In the genomic region with DNA sequence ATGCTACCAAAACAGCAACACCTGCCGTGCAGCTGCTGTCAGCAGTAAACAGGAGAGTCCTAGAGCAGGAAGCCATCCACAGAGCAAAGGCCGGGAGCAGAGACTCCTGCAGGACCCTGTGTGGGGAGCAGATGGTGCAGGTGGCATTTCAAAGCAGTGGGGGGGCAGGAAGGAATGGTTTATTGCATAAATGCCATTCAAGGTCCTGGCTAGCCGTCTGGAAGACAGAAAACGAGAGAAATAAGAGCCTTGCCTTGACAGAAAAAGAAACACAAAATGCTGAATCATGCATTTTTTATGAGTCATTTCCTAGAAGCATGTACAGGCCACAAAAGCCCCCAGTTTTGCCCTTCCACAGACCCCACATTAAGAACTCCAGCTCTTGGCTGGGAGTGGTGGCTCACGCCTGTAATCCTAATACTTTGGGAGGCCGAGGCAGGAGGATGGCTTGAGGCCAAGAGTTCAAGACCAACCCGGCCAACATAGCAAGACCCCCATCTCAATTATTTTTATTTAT, we compare ENCODE assay signal across 8 cellular contexts. TPM values are rescaled to one million over a fixed set of nuclear protein-coding genes. Genes with fewer than 3 reads are reported as not detected.
DNase-seq lines count a peak whose midpoint lies in the region; ATAC-seq, FAIRE-seq and TF ChIP-seq lines count a peak whose summit lies in the region.

No MANE protein-coding gene starts in this region.

- TF ChIP-seq POLR2A in H1 (IDR thresholded peaks at IDR 0.05; ENCODE audit: control extremely low read depth in 1 of 2, low read depth in 2 of 2, low read length in 2 of 2): no peak

- no peak for TF ChIP-seq CTCF in H1 (IDR thresholded peaks at IDR 0.05; ENCODE audit: control extremely low read depth in 1 of 3, insufficient read depth in 1 of 3, low read depth in 1 of 3, low read length in 3 of 3)

- no peak overlapping the region for H2AFZ ChIP-seq in H1 (ENCODE audit: low read length)

- no peak overlapping the region for H3K4me3 Mint-ChIP-seq in activated T-cell treated with anti-CD3 and anti-CD28 coated beads, Interleukin-2, amount 50 U/mL, for 4 hours
- peak overlapping the region; percentile 1 to 33 for H3K4me3 Mint-ChIP-seq in stimulated activated naive B cell treated with anti-CD40 and anti-IgM and Interleukin-4, amounts not matched to agents 10 μg/mL and 1 μg/mL and 100 μg/mL, for 72 hours

- H4K5ac ChIP-seq in H1 (ENCODE audit: insufficient read length, low read depth, low read length): no peak overlapping the region

- H3K79me1 ChIP-seq in H1 (ENCODE audit: low read depth, low read length): no peaks in the 10 kb centered on the region

- WGBS in H1 (ENCODE audit: extremely low coverage in 1 of 2, insufficient coverage in 1 of 2, insufficient read length in 1 of 2, insufficient replicate concordance in 2 of 2, low coverage in 1 of 2, low lambda C conversion rate in 2 of 2, missing lambda C conversion rate in 1 of 2), 2 experiments: 72% methylated on average over 7 of the region's 7 CpGs; no CpG with 5 or more reads in 1 of the 2 experiments

- H3K27ac ChIP-seq in H1 (ENCODE audit: low read depth, low read length): no peak overlapping the region

- H2BK5ac ChIP-seq in H1 (ENCODE audit: low read depth, low read length): no peak overlapping the region

- peaks cover 5% of the 10 kb centered on the region for H3K27me3 Mint-ChIP-seq in activated T-cell treated with anti-CD3 and anti-CD28 coated beads, Interleukin-2, amount 50 U/mL, for 4 hours (ENCODE audit: low read depth)
- H3K27me3 Mint-ChIP-seq in stimulated activated naive B cell treated with anti-CD40 and anti-IgM and Interleukin-4, amounts not matched to agents 10 μg/mL and 1 μg/mL and 100 μg/mL, for 72 hours: peaks cover 12 to 35% of the 10 kb centered on the region in 2 donors

- peaks cover 0 to 2% (median 0%) of the 10 kb centered on the region in 4 experiments; a peak in 3 of 7 replicates for H3K27me3 ChIP-seq in H1 (replicated peaks in 1 of 4; ENCODE audit: control insufficient read depth in 3 of 4, extremely low read depth in 1 of 4, insufficient read depth in 3 of 4, low read length in 3 of 4)

- no peak overlapping the region for H2BK20ac ChIP-seq in H1 (ENCODE audit: low read length)

- H2AK5ac ChIP-seq in H1 (ENCODE audit: low read depth, low read length): no peak overlapping the region

- no peak for FAIRE-seq in H1 (lab: Jason Lieb, UNC)

- TF ChIP-seq EP300 in H1 (IDR thresholded peaks at IDR 0.05; ENCODE audit: borderline replicate concordance in 1 of 2, low read depth in 2 of 2, low read length in 2 of 2): no peak

- no peaks in the 10 kb centered on the region for H4K20me1 ChIP-seq in H1 (replicated peaks in 1 of 2; ENCODE audit: control insufficient read depth in 1 of 2, insufficient read depth in 2 of 2, low read length in 2 of 2)

- no peak overlapping the region for H3K23ac ChIP-seq in H1 (ENCODE audit: insufficient read length)

- H3K4me1 ChIP-seq in H1 (replicated peaks in 1 of 4; ENCODE audit: control insufficient read depth in 3 of 4, insufficient read depth in 4 of 4, low read length in 3 of 4): peaks cover 0 to 5% (median 4%) of the 10 kb centered on the region in 4 experiments; a peak in 5 of 7 replicates

- no peak for TF ChIP-seq RAD21 in H1 (IDR thresholded peaks at IDR 0.05 in 1 of 2, conservative IDR thresholded peaks at IDR 0.05 in 1 of 2; ENCODE audit: low read depth in 2 of 2, low read length in 2 of 2)

- H3K56ac ChIP-seq in H1 (replicated peaks; ENCODE audit: insufficient read length, low read depth, low read length): no peak overlapping the region

- intact Hi-C loops in posterior vena cava (cut with DNase I): no loop called here

- H4K91ac ChIP-seq in H1 (replicated peaks; ENCODE audit: insufficient read length, low read length): no peak overlapping the region

- CTCF ChIA-PET in H1 (lab: Charles Lee; ENCODE audit: partially characterized antibody): interaction anchor here (0.6 to 2.2 kb wide), 6 partner anchors 10 to 31 kb away, joined by 3 to 14 read pairs (median 4); no protein-coding TSS in a partner anchor

- H3K36me3 Mint-ChIP-seq in activated T-cell treated with anti-CD3 and anti-CD28 coated beads, Interleukin-2, amount 50 U/mL, for 4 hours (ENCODE audit: insufficient read depth): peaks cover 2% of the 10 kb centered on the region
- H3K36me3 Mint-ChIP-seq in stimulated activated naive B cell treated with anti-CD40 and anti-IgM and Interleukin-4, amounts not matched to agents 10 μg/mL and 1 μg/mL and 100 μg/mL, for 72 hours: peaks cover 10 to 14% of the 10 kb centered on the region in 2 donors

- no peak overlapping the region for H2BK120ac ChIP-seq in H1 (replicated peaks; ENCODE audit: low read depth, low read length)

- H3K18ac ChIP-seq in H1 (ENCODE audit: extremely low read depth, low read length): peak overlapping the region; percentile 48; the same call in 1 of the 2 replicates

- POLR2A ChIA-PET in H1 (lab: Charles Lee; ENCODE audit: partially characterized antibody): interaction anchor here (9.9 to 12.6 kb wide), 2 partner anchors 6 to 39 kb away, joined by 106 to 175 read pairs; a partner anchor contains a TSS

- DNase-seq in activated T-cell treated with anti-CD3 and anti-CD28 coated beads, Interleukin-2, amount 50 U/mL, for 4 hours: no peak
- no peak for DNase-seq in activated T-cell treated with anti-CD3 and anti-CD28 coated beads, Interleukin-2, amount 50 U/mL, for 1 hour
- DNase-seq in NCI-H510A treated with DMSO at 0.1 percent for 48 hours (lab: John Stamatoyannopoulos, UW) (peak; percentile 95), H1 (ENCODE audit: low read depth in 1 of 2, low spot score in 2 of 2) (no peak), inferior parietal cortex (ENCODE audit: extremely low spot score) (no peak), posterior vena cava (ENCODE audit: low spot score) (no peak)
- DNase-seq in stimulated activated naive B cell treated with anti-CD40 and anti-IgM and Interleukin-4, amounts not matched to agents 10 μg/mL and 1 μg/mL and 100 μg/mL, for 72 hours: no peak

- no peak overlapping the region for H3K9ac ChIP-seq in H1 (replicated peaks in 1 of 4; ENCODE audit: extremely low read depth in 1 of 4, low read depth in 3 of 4, low read length in 3 of 4)

- no peak overlapping the region for H3K4ac ChIP-seq in H1 (replicated peaks; ENCODE audit: insufficient read length, low read depth, low read length)

- peak; percentile 49 to 54 for ATAC-seq in activated T-cell treated with anti-CD3 and anti-CD28 coated beads, Interleukin-2, amount 50 U/mL, for 4 hours
- peak; percentile 42 to 46 for ATAC-seq in stimulated activated naive B cell treated with anti-CD40 and anti-IgM and Interleukin-4, amounts not matched to agents 10 μg/mL and 1 μg/mL and 100 μg/mL, for 72 hours (replicated peaks)
- ATAC-seq in GM18520 (IDR thresholded peaks at IDR 0.05; ENCODE audit: unreplicated experiment): no peak

- no peaks in the 10 kb centered on the region; a peak in 1 of 4 replicates for H3K9me3 ChIP-seq in H1 (ENCODE audit: insufficient read depth in 2 of 2, low read depth in 1 of 2, low read length in 1 of 2)

- no peak overlapping the region for H3K14ac ChIP-seq in H1 (ENCODE audit: insufficient read length)

- H3K27ac Mint-ChIP-seq in stimulated activated naive B cell treated with anti-CD40 and anti-IgM and Interleukin-4, amounts not matched to agents 10 μg/mL and 1 μg/mL and 100 μg/mL, for 72 hours: peak overlapping the region; percentile 76

- peaks cover 1% of the 10 kb centered on the region; the same call in 1 of the 2 replicates for H3K23me2 ChIP-seq in H1 (ENCODE audit: low read depth, low read length)

- H3K4me1 Mint-ChIP-seq in activated T-cell treated with anti-CD3 and anti-CD28 coated beads, Interleukin-2, amount 50 U/mL, for 4 hours (ENCODE audit: low read depth): peaks cover 5% of the 10 kb centered on the region
- H3K4me1 Mint-ChIP-seq in stimulated activated naive B cell treated with anti-CD40 and anti-IgM and Interleukin-4, amounts not matched to agents 10 μg/mL and 1 μg/mL and 100 μg/mL, for 72 hours: peaks cover 12 to 15% of the 10 kb centered on the region in 2 donors

- H3K4me3 ChIP-seq in H1 (ENCODE audit: extremely low read depth in 1 of 4, insufficient read depth in 2 of 4, low read depth in 3 of 4, low read length in 4 of 4): no peak overlapping the region

- peak overlapping the region in 1 of 2 experiments; percentile 3; a peak in 1 of 4 replicates for H3K4me2 ChIP-seq in H1 (ENCODE audit: insufficient read depth in 1 of 2, low read depth in 2 of 2, low read length in 2 of 2)

- H3K79me2 ChIP-seq in H1 (ENCODE audit: control insufficient read depth in 1 of 2, insufficient read depth in 2 of 2, low read length in 2 of 2): no peaks in the 10 kb centered on the region

- H2BK12ac ChIP-seq in H1 (ENCODE audit: low read depth, low read length): 0 out of 2 replicates have a peak overlapping the region, but pooled peaks have one; percentile 39

- no peak overlapping the region for H4K8ac ChIP-seq in H1 (ENCODE audit: extremely low read depth, insufficient read depth, low read length)

- H3K36me3 ChIP-seq in H1 (ENCODE audit: control insufficient read depth in 2 of 4, insufficient read depth in 4 of 4, low read length in 3 of 4): no peaks in the 10 kb centered on the region

- H2BK15ac ChIP-seq in H1 (ENCODE audit: low read length): no peak overlapping the region

- H3K9me3 Mint-ChIP-seq in activated T-cell treated with anti-CD3 and anti-CD28 coated beads, Interleukin-2, amount 50 U/mL, for 4 hours: no peaks in the 10 kb centered on the region
- H3K9me3 Mint-ChIP-seq in stimulated activated naive B cell treated with anti-CD40 and anti-IgM and Interleukin-4, amounts not matched to agents 10 μg/mL and 1 μg/mL and 100 μg/mL, for 72 hours: no peaks in the 10 kb centered on the region

RNA-seq across cellular contexts. Expression of a gene that starts 5.4 kb away (rescaled TPM):
- under 1 TPM; 0.15 to 0.33 (median 0.26) TPM for total RNA-seq in activated T-cell treated with anti-CD3 and anti-CD28 coated beads, Interleukin-2, amount 50 U/mL, for 4 hours
- total RNA-seq in H1 (2021; fragmentation: NEBNext Ultra II Directional; extraction: Animal tissue kit (Norgen Biotek cat#: 25700)): 0.19 and 0.25 TPM in 2 replicates
- 0.05 TPM in 2 replicates for polyA plus RNA-seq in H1 (2011; rRNA removed)
- polyA plus RNA-seq in H1 (2011; cell fraction: cytosol; rRNA removed): 0.05 TPM
- polyA plus RNA-seq in H1 (2011; cell fraction: nucleus; rRNA removed): 0.43 TPM
- polyA plus RNA-seq in H1 (2012, experiment 1 of 2): 0.12 TPM in 1 of 4 replicates, not detected in the others
- polyA plus RNA-seq in H1 (2012, experiment 2 of 2): 0.09 TPM
- 0.08 TPM for polyA plus RNA-seq in H1 (2013, experiment 1 of 2)
- polyA plus RNA-seq in H1 (2013, experiment 2 of 2): 0.06 TPM
- polyA minus RNA-seq in H1 (2011; rRNA and poly(A)+ RNA removed): 0.22 and 0.35 TPM in 2 replicates
- not detected for polyA minus RNA-seq in H1 (2011; cell fraction: cytosol; rRNA and poly(A)+ RNA removed)
- 1.4 TPM for polyA minus RNA-seq in H1 (2011; cell fraction: nucleus; rRNA and poly(A)+ RNA removed)
- total RNA-seq in posterior vena cava: not detected

RNA-seq across cellular contexts. Expression of a gene that starts 17.1 kb away (rescaled TPM):
- total RNA-seq in activated T-cell treated with anti-CD3 and anti-CD28 coated beads, Interleukin-2, amount 50 U/mL, for 4 hours: 10 to 100 TPM; 53.3 to 60.5 (median 54.2) TPM
- total RNA-seq in H1 (2021; fragmentation: NEBNext Ultra II Directional; extraction: Animal tissue kit (Norgen Biotek cat#: 25700)): 41.0 and 41.6 TPM in 2 replicates
- polyA plus RNA-seq in H1 (2011; rRNA removed): 13.6 and 23.7 TPM in 2 replicates
- polyA plus RNA-seq in H1 (2011; cell fraction: cytosol; rRNA removed): 14.6 TPM
- polyA plus RNA-seq in H1 (2011; cell fraction: nucleus; rRNA removed): 83.4 TPM
- 18.1 to 24.8 TPM (median 20.7 TPM) in 4 replicates for polyA plus RNA-seq in H1 (2012, experiment 1 of 2)
- polyA plus RNA-seq in H1 (2012, experiment 2 of 2): 14.5 TPM
- polyA plus RNA-seq in H1 (2013, experiment 1 of 2): 18.6 TPM
- 17.7 TPM for polyA plus RNA-seq in H1 (2013, experiment 2 of 2)
- polyA minus RNA-seq in H1 (2011; rRNA and poly(A)+ RNA removed): 18.0 and 24.8 TPM in 2 replicates
- polyA minus RNA-seq in H1 (2011; cell fraction: cytosol; rRNA and poly(A)+ RNA removed): 23.3 TPM
- polyA minus RNA-seq in H1 (2011; cell fraction: nucleus; rRNA and poly(A)+ RNA removed): 61.6 TPM
- 10 to 100 TPM; 50.9 to 61.1 TPM for total RNA-seq in posterior vena cava

RNA-seq across cellular contexts. Expression of a gene that starts 27.4 kb away (rescaled TPM):
- total RNA-seq in activated T-cell treated with anti-CD3 and anti-CD28 coated beads, Interleukin-2, amount 50 U/mL, for 4 hours: 10 to 100 TPM; 19.9 to 22.6 (median 21.1) TPM
- 27.4 and 28.2 TPM in 2 replicates for total RNA-seq in H1 (2021; fragmentation: NEBNext Ultra II Directional; extraction: Animal tissue kit (Norgen Biotek cat#: 25700))
- polyA plus RNA-seq in H1 (2011; rRNA removed): 13.7 and 25.3 TPM in 2 replicates
- polyA plus RNA-seq in H1 (2011; cell fraction: cytosol; rRNA removed): 18.9 TPM
- polyA plus RNA-seq in H1 (2011; cell fraction: nucleus; rRNA removed): 155 TPM
- polyA plus RNA-seq in H1 (2012, experiment 1 of 2): 18.9 to 42.0 TPM (median 34.4 TPM) in 4 replicates
- polyA plus RNA-seq in H1 (2012, experiment 2 of 2): 23.6 TPM
- polyA plus RNA-seq in H1 (2013, experiment 1 of 2): 12.6 TPM
- 10.9 TPM for polyA plus RNA-seq in H1 (2013, experiment 2 of 2)
- 7.1 and 11.1 TPM in 2 replicates for polyA minus RNA-seq in H1 (2011; rRNA and poly(A)+ RNA removed)
- 7.6 TPM for polyA minus RNA-seq in H1 (2011; cell fraction: cytosol; rRNA and poly(A)+ RNA removed)
- polyA minus RNA-seq in H1 (2011; cell fraction: nucleus; rRNA and poly(A)+ RNA removed): 26.5 TPM
- total RNA-seq in posterior vena cava: 100 to 1,000 TPM; 218 to 281 TPM

RNA-seq across cellular contexts. Expression of a gene that starts 40.6 kb away (rescaled TPM):
- 1 to 10 TPM; 1.5 to 1.7 (median 1.6) TPM for total RNA-seq in activated T-cell treated with anti-CD3 and anti-CD28 coated beads, Interleukin-2, amount 50 U/mL, for 4 hours
- 24.2 and 27.3 TPM in 2 replicates for total RNA-seq in H1 (2021; fragmentation: NEBNext Ultra II Directional; extraction: Animal tissue kit (Norgen Biotek cat#: 25700))
- 20.9 and 37.2 TPM in 2 replicates for polyA plus RNA-seq in H1 (2011; rRNA removed)
- polyA plus RNA-seq in H1 (2011; cell fraction: cytosol; rRNA removed): 21.5 TPM
- 69.2 TPM for polyA plus RNA-seq in H1 (2011; cell fraction: nucleus; rRNA removed)
- polyA plus RNA-seq in H1 (2012, experiment 1 of 2): 7.1 to 16.2 TPM (median 15.3 TPM) in 4 replicates
- polyA plus RNA-seq in H1 (2012, experiment 2 of 2): 8.7 TPM
- polyA plus RNA-seq in H1 (2013, experiment 1 of 2): 15.1 TPM
- 13.5 TPM for polyA plus RNA-seq in H1 (2013, experiment 2 of 2)
- 4.6 and 6.7 TPM in 2 replicates for polyA minus RNA-seq in H1 (2011; rRNA and poly(A)+ RNA removed)
- polyA minus RNA-seq in H1 (2011; cell fraction: cytosol; rRNA and poly(A)+ RNA removed): 18.0 TPM
- polyA minus RNA-seq in H1 (2011; cell fraction: nucleus; rRNA and poly(A)+ RNA removed): 19.0 TPM
- 10 to 100 TPM; 14.9 to 22.4 TPM for total RNA-seq in posterior vena cava

RNA-seq across cellular contexts. Expression of a gene that starts 53.2 kb away (rescaled TPM):
- total RNA-seq in activated T-cell treated with anti-CD3 and anti-CD28 coated beads, Interleukin-2, amount 50 U/mL, for 4 hours: 100 to 1,000 TPM in 2 of 3 donors, 10 to 100 TPM in 1; 94.1 to 108 (median 106) TPM
- 81.5 and 93.6 TPM in 2 replicates for total RNA-seq in H1 (2021; fragmentation: NEBNext Ultra II Directional; extraction: Animal tissue kit (Norgen Biotek cat#: 25700))
- polyA plus RNA-seq in H1 (2011; rRNA removed): 99.5 and 142 TPM in 2 replicates
- polyA plus RNA-seq in H1 (2011; cell fraction: cytosol; rRNA removed): 82.5 TPM
- 217 TPM for polyA plus RNA-seq in H1 (2011; cell fraction: nucleus; rRNA removed)
- 87.2 to 105 TPM (median 88.9 TPM) in 4 replicates for polyA plus RNA-seq in H1 (2012, experiment 1 of 2)
- 66.3 TPM for polyA plus RNA-seq in H1 (2012, experiment 2 of 2)
- 57.3 TPM for polyA plus RNA-seq in H1 (2013, experiment 1 of 2)
- polyA plus RNA-seq in H1 (2013, experiment 2 of 2): 50.3 TPM
- polyA minus RNA-seq in H1 (2011; rRNA and poly(A)+ RNA removed): 121 and 131 TPM in 2 replicates
- polyA minus RNA-seq in H1 (2011; cell fraction: cytosol; rRNA and poly(A)+ RNA removed): 65.9 TPM
- polyA minus RNA-seq in H1 (2011; cell fraction: nucleus; rRNA and poly(A)+ RNA removed): 67.6 TPM
- 10 to 100 TPM; 41.2 to 44.6 TPM for total RNA-seq in posterior vena cava
